9 cellular contexts compared by ENCODE assay signal in genomic region chr2:127173073-127173472, GRCh38. TPM values are rescaled to one million over a fixed set of nuclear protein-coding genes. Genes with fewer than 3 reads are reported as not detected.
DNase-seq lines count a peak whose midpoint lies in the region; ATAC-seq and TF ChIP-seq lines count a peak whose summit lies in the region.
"Had no signal": no experiment of that assay in that cellular context is flagged by ENCODE, and none has a peak within 500 bp of the region (broad histone marks: within the 10 kb centered on the region; RNA-seq: fewer than 3 reads in every experiment).

No MANE protein-coding gene starts in this region.

- ATAC-seq in Right ventricle myocardium inferior (peak; percentile 43), HG02798 (IDR thresholded peaks at IDR 0.05; ENCODE audit: poor library complexity, unreplicated experiment) (no peak), left lung (no peak)

- H3K4me1 ChIP-seq in right atrium auricular region = peaks cover 0 to 14% of the 10 kb centered on the region in 2 donors
- peaks cover 51% of the 10 kb centered on the region for H3K4me1 ChIP-seq in vagina
- H3K4me1 ChIP-seq in left lung = no peaks in the 10 kb centered on the region

- intact Hi-C loops in Right ventricle myocardium inferior (cut with DNase I) = no loop called here
- intact Hi-C loops in vagina (cut with DNase I) = loop anchor here (10.0 kb wide), 1 partner anchor 108 kb away; no protein-coding TSS in a partner anchor
- intact Hi-C loops in left lung (cut with DNase I) = no loop called here

- H3K9me3 ChIP-seq in right atrium auricular region = no peaks in the 10 kb centered on the region
- H3K9me3 ChIP-seq in vagina = no peaks in the 10 kb centered on the region
- no peaks in the 10 kb centered on the region for H3K9me3 ChIP-seq in left lung

- no peak for TF ChIP-seq CTCF in right atrium auricular region (IDR thresholded peaks at IDR 0.05)
- no peak for TF ChIP-seq CTCF in vagina (IDR thresholded peaks at IDR 0.05)
- no peak for TF ChIP-seq CTCF in left lung (IDR thresholded peaks at IDR 0.05)

- no peaks in the 10 kb centered on the region for H3K36me3 ChIP-seq in right atrium auricular region
- no peaks in the 10 kb centered on the region for H3K36me3 ChIP-seq in vagina
- no peaks in the 10 kb centered on the region for H3K36me3 ChIP-seq in left lung

- H3K4me3 ChIP-seq in right atrium auricular region (no peak overlapping the region), vagina (no peak overlapping the region), left lung (no peak overlapping the region)

- no peaks in the 10 kb centered on the region for H3K27me3 ChIP-seq in right atrium auricular region
- H3K27me3 ChIP-seq in vagina = no peaks in the 10 kb centered on the region
- no peaks in the 10 kb centered on the region for H3K27me3 ChIP-seq in left lung

- DNase-seq in Right ventricle myocardium inferior (ENCODE audit: missing footprints) (no peak), right atrium auricular region (ENCODE audit: low spot score) (no peak), dedifferentiated amniotic fluid mesenchymal stem cell (ENCODE audit: extremely low spot score) (peak; percentile 76), islet precursor cell (peak; percentile 23), vagina (ENCODE audit: extremely low spot score in 2 of 2) (peak in 1 of 2 donors; percentile 89), cortex of kidney (lab: John Stamatoyannopoulos, UW) (no peak), left lung (no peak)

- H3K27ac ChIP-seq in right atrium auricular region (no peak overlapping the region), vagina (peak overlapping the region; percentile 93), left lung (no peak overlapping the region)

- TF ChIP-seq POLR2A in vagina (IDR thresholded peaks at IDR 0.05) = no peak

RNA-seq across cellular contexts. Expression of gene CYP27C1, which starts 47.0 kb away (rescaled TPM):
- total RNA-seq in Right ventricle myocardium inferior (0.05 TPM), right atrium auricular region (under 1 TPM in 1 of 2 donors, not detected in 1; 0.24 TPM), vagina (3.2 TPM), left lung (under 1 TPM; 0.10 to 0.12 TPM)
- total RNA-seq: T-helper 2 cell treated with Interferon-gamma antibody and Interleukin-4, amounts not matched to agents 100 ng/mL and 5 ng/mL, for 36 hours had no signal

Comparison
In these comparisons a context has a peak if more than half of its experiments do, and no peak if none do; other contexts are left out.
1. DNase-seq: peak in dedifferentiated amniotic fluid mesenchymal stem cell (single experiment) and islet precursor cell (single experiment); none in Right ventricle myocardium inferior (single experiment), right atrium auricular region (single experiment), cortex of kidney (single experiment) and left lung (0 of 2).